In genomic region chr11:74417379-74417804, GRCh38 we compare ENCODE assay signal across 10 cellular contexts. TPM values are rescaled to one million over a fixed set of nuclear protein-coding genes. Genes with fewer than 3 reads are reported as not detected.
DNase-seq lines count a peak whose midpoint lies in the region; ATAC-seq and TF ChIP-seq lines count a peak whose summit lies in the region.
"Had no signal": no experiment of that assay in that cellular context is flagged by ENCODE, and none has a peak within 500 bp of the region (broad histone marks: within the 10 kb centered on the region; RNA-seq: fewer than 3 reads in every experiment).

No MANE protein-coding gene starts in this region.

- no peaks in the 10 kb centered on the region for H3K27me3 ChIP-seq in uterus

- ATAC-seq in activated naive CD4-positive, alpha-beta T cell treated with anti-CD3 and anti-CD28 coated beads, Interleukin-2, amount 50 U/mL, for 72 hours = peak; percentile 56 to 82
- no peak for ATAC-seq in GM19463 (IDR thresholded peaks at IDR 0.05; ENCODE audit: unreplicated experiment)

- H3K27ac Mint-ChIP-seq in activated naive CD4-positive, alpha-beta T cell treated with anti-CD3 and anti-CD28 coated beads, Interleukin-2, amount 50 U/mL, for 72 hours = peak overlapping the region; percentile 21 to 89
- H3K27ac Mint-ChIP-seq in T-helper 2 cell treated with Interferon-gamma antibody and Interleukin-4, amounts not matched to agents 5 μg/mL and 100 μg/mL, for 36 hours = peak overlapping the region; percentile 71

- no peak overlapping the region for H3K4me3 Mint-ChIP-seq in T-helper 2 cell treated with Interferon-gamma antibody and Interleukin-4, amounts not matched to agents 5 μg/mL and 100 μg/mL, for 36 hours

- no peak overlapping the region for H3K4me3 ChIP-seq in uterus

- H3K27me3 Mint-ChIP-seq in T-helper 2 cell treated with Interferon-gamma antibody and Interleukin-4, amounts not matched to agents 5 μg/mL and 100 μg/mL, for 36 hours (ENCODE audit: low read depth) = peaks cover 4% of the 10 kb centered on the region

- peak overlapping the region; percentile 78 to 80 for H3K27ac ChIP-seq in uterus

- H3K4me1 ChIP-seq in uterus = peaks cover 0 to 11% of the 10 kb centered on the region in 2 donors

- no peak for TF ChIP-seq CTCF in uterus (IDR thresholded peaks at IDR 0.05)

- DNase-seq in activated naive CD4-positive, alpha-beta T cell treated with anti-CD3 and anti-CD28 coated beads, Interleukin-2, amount 50 U/mL, for 72 hours (ENCODE audit: low spot score in 2 of 2) = no peak
- no peak for DNase-seq in activated naive CD4-positive, alpha-beta T cell treated with Interleukin-2 at 50 U/mL for 16 hours
- DNase-seq in T-helper 2 cell treated with Interferon-gamma antibody and Interleukin-4, amounts not matched to agents 5 μg/mL and 100 μg/mL, for 36 hours (ENCODE audit: low spot score) = peak; percentile 12
- DNase-seq in kidney glomerular epithelial cell (lab: John Stamatoyannopoulos, UW) = peak; percentile 10
- no peak for DNase-seq in uterus
- no peak for DNase-seq in DMS114 treated with DMSO at 0.1 percent for 48 hours (lab: John Stamatoyannopoulos, UW; ENCODE audit: unreplicated experiment)
- DNase-seq in stimulated activated CD4-positive, alpha-beta T cell treated with anti-CD3 and anti-CD28 coated beads, Interleukin-4, amount 100 ng/mL, for 4 hours = no peak
- DNase-seq: COR-L47 had no signal

- no peaks in the 10 kb centered on the region for H3K9me3 Mint-ChIP-seq in activated naive CD4-positive, alpha-beta T cell treated with anti-CD3 and anti-CD28 coated beads, Interleukin-2, amount 50 U/mL, for 72 hours
- no peaks in the 10 kb centered on the region for H3K9me3 Mint-ChIP-seq in T-helper 2 cell treated with Interferon-gamma antibody and Interleukin-4, amounts not matched to agents 5 μg/mL and 100 μg/mL, for 36 hours

- H3K36me3 Mint-ChIP-seq in activated naive CD4-positive, alpha-beta T cell treated with anti-CD3 and anti-CD28 coated beads, Interleukin-2, amount 50 U/mL, for 72 hours = no peaks in the 10 kb centered on the region
- H3K36me3 Mint-ChIP-seq in T-helper 2 cell treated with Interferon-gamma antibody and Interleukin-4, amounts not matched to agents 5 μg/mL and 100 μg/mL, for 36 hours (ENCODE audit: low read depth) = no peaks in the 10 kb centered on the region

- no peaks in the 10 kb centered on the region for H3K36me3 ChIP-seq in uterus

- no peak for TF ChIP-seq POLR2A in uterus (IDR thresholded peaks at IDR 0.05)

- H3K9me3 ChIP-seq in uterus = no peaks in the 10 kb centered on the region

- peaks cover 20% of the 10 kb centered on the region for H3K4me1 Mint-ChIP-seq in T-helper 2 cell treated with Interferon-gamma antibody and Interleukin-4, amounts not matched to agents 5 μg/mL and 100 μg/mL, for 36 hours (ENCODE audit: low read depth)

- intact Hi-C loops in uterus (cut with DNase I; ENCODE audit: low total_unique reads) = no loop called here

RNA-seq across cellular contexts. Expression of gene PGM2L1, which starts 19.2 kb away (rescaled TPM):
- total RNA-seq in activated naive CD4-positive, alpha-beta T cell treated with anti-CD3 and anti-CD28 coated beads, Interleukin-2, amount 50 U/mL, for 72 hours = 10 to 100 TPM; 10.8 to 20.8 TPM
- total RNA-seq in uterus = 10 to 100 TPM in 2 of 4 donors, 1 to 10 TPM in 2; 1.0 to 21.8 (median 8.8) TPM

RNA-seq across cellular contexts. Expression of gene KCNE3, which starts 50.0 kb away (rescaled TPM):
- not detected for total RNA-seq in activated naive CD4-positive, alpha-beta T cell treated with anti-CD3 and anti-CD28 coated beads, Interleukin-2, amount 50 U/mL, for 72 hours
- total RNA-seq in uterus = 10 to 100 TPM in 2 of 4 donors, 1 to 10 TPM in 2; 2.4 to 13.7 (median 10.5) TPM
- total RNA-seq: T-helper 2 cell treated with Interferon-gamma antibody and Interleukin-4, amounts not matched to agents 100 ng/mL and 5 ng/mL, for 36 hours had no signal

Comparison
In these comparisons a context has a peak if more than half of its experiments do, and no peak if none do; other contexts are left out.
1. DNase-seq: peak in T-helper 2 cell treated with Interferon-gamma antibody and Interleukin-4, amounts not matched to agents 5 μg/mL and 100 μg/mL, for 36 hours (single experiment) and kidney glomerular epithelial cell (single experiment); none in activated naive CD4-positive, alpha-beta T cell treated with anti-CD3 and anti-CD28 coated beads, Interleukin-2, amount 50 U/mL, for 72 hours (0 of 2), activated naive CD4-positive, alpha-beta T cell treated with Interleukin-2 at 50 U/mL for 16 hours (single experiment), uterus (0 of 2), DMS114 treated with DMSO at 0.1 percent for 48 hours (single experiment) and stimulated activated CD4-positive, alpha-beta T cell treated with anti-CD3 and anti-CD28 coated beads, Interleukin-4, amount 100 ng/mL, for 4 hours (0 of 2).